Comparison of ENCODE assay signal across 1 cellular context in the genomic region with DNA sequence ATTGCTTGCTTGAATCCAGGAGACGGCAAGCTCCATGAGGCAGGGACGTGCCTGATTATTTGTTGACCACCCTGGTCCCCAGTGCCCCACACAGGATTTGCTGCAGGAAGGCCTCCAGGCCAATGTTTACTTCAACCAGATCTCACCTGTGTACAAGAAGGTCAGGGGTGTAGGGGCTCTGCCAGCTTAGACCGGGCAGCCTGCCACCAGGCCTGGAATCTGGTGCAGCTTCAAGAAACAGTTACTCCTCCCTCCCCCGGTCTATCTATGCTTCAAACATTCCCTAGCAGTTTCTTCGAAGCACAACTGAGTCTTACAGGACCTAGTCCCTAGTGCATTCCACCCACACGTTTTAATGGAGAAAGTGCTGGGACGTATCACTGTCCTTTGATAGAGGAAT.
TF ChIP-seq lines count a peak whose summit lies in the region.

No MANE protein-coding gene starts in this region.

TF ChIP-seq in IMR-90, 13 proteins besides CTCF, POLR2A, EP300 and RAD21 (continued from another document):
- TF ChIP-seq NFE2L2 (IDR thresholded peaks at IDR 0.05; ENCODE audit: low read depth, low read length) (no peak), MXI1 (IDR thresholded peaks at IDR 0.05; ENCODE audit: borderline replicate concordance, low read depth, low read length) (no peak), SMC3 (IDR thresholded peaks at IDR 0.05; ENCODE audit: low read depth, low read length) (no peak), MAZ (IDR thresholded peaks at IDR 0.05; ENCODE audit: borderline replicate concordance, low read depth, low read length) (no peak)
- TF ChIP-seq, protein P1, sequence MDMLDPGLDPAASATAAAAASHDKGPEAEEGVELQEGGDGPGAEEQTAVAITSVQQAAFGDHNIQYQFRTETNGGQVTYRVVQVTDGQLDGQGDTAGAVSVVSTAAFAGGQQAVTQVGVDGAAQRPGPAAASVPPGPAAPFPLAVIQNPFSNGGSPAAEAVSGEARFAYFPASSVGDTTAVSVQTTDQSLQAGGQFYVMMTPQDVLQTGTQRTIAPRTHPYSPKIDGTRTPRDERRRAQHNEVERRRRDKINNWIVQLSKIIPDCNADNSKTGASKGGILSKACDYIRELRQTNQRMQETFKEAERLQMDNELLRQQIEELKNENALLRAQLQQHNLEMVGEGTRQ (IDR thresholded peaks at IDR 0.05; ENCODE audit: low read depth, low read length): no peak
- TF ChIP-seq, protein P2, sequence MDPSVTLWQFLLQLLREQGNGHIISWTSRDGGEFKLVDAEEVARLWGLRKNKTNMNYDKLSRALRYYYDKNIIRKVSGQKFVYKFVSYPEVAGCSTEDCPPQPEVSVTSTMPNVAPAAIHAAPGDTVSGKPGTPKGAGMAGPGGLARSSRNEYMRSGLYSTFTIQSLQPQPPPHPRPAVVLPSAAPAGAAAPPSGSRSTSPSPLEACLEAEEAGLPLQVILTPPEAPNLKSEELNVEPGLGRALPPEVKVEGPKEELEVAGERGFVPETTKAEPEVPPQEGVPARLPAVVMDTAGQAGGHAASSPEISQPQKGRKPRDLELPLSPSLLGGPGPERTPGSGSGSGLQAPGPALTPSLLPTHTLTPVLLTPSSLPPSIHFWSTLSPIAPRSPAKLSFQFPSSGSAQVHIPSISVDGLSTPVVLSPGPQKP (IDR thresholded peaks at IDR 0.05; ENCODE audit: borderline replicate concordance, low read depth, low read length): no peak
